ENCODE assay signal across 27 cellular contexts in genomic region chr5:133119233-133119711, GRCh38.
DNase-seq lines count a peak whose midpoint lies in the region; ATAC-seq, FAIRE-seq and TF ChIP-seq lines count a peak whose summit lies in the region.
"Had no signal": no experiment of that assay in that cellular context is flagged by ENCODE, and none has a peak within 500 bp of the region (broad histone marks: within the 10 kb centered on the region; RNA-seq: fewer than 3 reads in every experiment).

No MANE protein-coding gene starts in this region.

- H3K27ac Mint-ChIP-seq in endothelial cell (ENCODE audit: unreplicated experiment): no peak overlapping the region
- H3K27ac Mint-ChIP-seq: activated CD4-positive, alpha-beta T cell treated with anti-CD3 and anti-CD28 coated beads, Interleukin-2, amount 10 ng/mL, durations not matched to agents 24 days and 14 days; activated naive CD4-positive, alpha-beta T cell treated with anti-CD3 and anti-CD28 coated beads for 36 hours; activated T-cell treated with anti-CD3 and anti-CD28 coated beads, Interleukin-2, amount 50 U/mL, for 72 hours; CD4-positive, alpha-beta T cell; GM23338; HFFc6; memory B cell; progenitor cell of endocrine pancreas had no signal

- DNase-seq in NCI-H1417 (lab: John Stamatoyannopoulos, UW): peak in 2 of 3 experiments; percentile 19 to 60
- DNase-seq in NCI-H1417 treated with DMSO at 0.1 percent for 48 hours (lab: John Stamatoyannopoulos, UW): no peak
- DNase-seq in NCI-H82 (lab: John Stamatoyannopoulos, UW): peak; percentile 81
- no peak for DNase-seq in endothelial cell (ENCODE audit: low spot score)
- DNase-seq in putamen (ENCODE audit: low spot score): peak; percentile 58
- no peak for DNase-seq in NCI-H146 (lab: John Stamatoyannopoulos, UW)
- DNase-seq in GM19239 (ENCODE audit: insufficient read length, low spot score): no peak
- DNase-seq: activated CD4-positive, alpha-beta T cell treated with anti-CD3 and anti-CD28 coated beads, Interleukin-2, amount 10 ng/mL, durations not matched to agents 24 days and 14 days; activated naive CD4-positive, alpha-beta T cell treated with anti-CD3 and anti-CD28 coated beads for 36 hours; activated T-cell treated with anti-CD3 and anti-CD28 coated beads, Interleukin-2, amount 50 U/mL, for 72 hours; CD4-positive, alpha-beta T cell; effector memory CD4-positive, alpha-beta T cell; HFFc6; NCI-H2029; SIG-M5; stimulated activated naive CD4-positive, alpha-beta T cell treated with Interleukin-2 at 50 U/mL for 16 hours; SW 1271; T-helper 9 cell had no signal

- ATAC-seq in HG02970 (IDR thresholded peaks at IDR 0.05; ENCODE audit: low FRiP score, unreplicated experiment): no peak
- ATAC-seq: activated T-cell treated with anti-CD3 and anti-CD28 coated beads, Interleukin-2, amount 50 U/mL, for 72 hours; gastroesophageal sphincter; GM12878; GM23338; HepG2; left lobe of liver had no signal

- no peak for TF ChIP-seq CTCF in endothelial cell (IDR thresholded peaks at IDR 0.05; ENCODE audit: unreplicated experiment)

- H3K4me3 Mint-ChIP-seq in endothelial cell (ENCODE audit: unreplicated experiment): peak overlapping the region; percentile 37
- H3K4me3 Mint-ChIP-seq: activated CD4-positive, alpha-beta T cell treated with anti-CD3 and anti-CD28 coated beads, Interleukin-2, amount 10 ng/mL, durations not matched to agents 24 days and 14 days; activated naive CD4-positive, alpha-beta T cell treated with anti-CD3 and anti-CD28 coated beads for 36 hours; activated T-cell treated with anti-CD3 and anti-CD28 coated beads, Interleukin-2, amount 50 U/mL, for 72 hours; CD4-positive, alpha-beta T cell; GM23338; HFFc6; memory B cell had no signal

- peaks cover 5% of the 10 kb centered on the region for H3K27me3 Mint-ChIP-seq in endothelial cell (ENCODE audit: unreplicated experiment)
- H3K27me3 Mint-ChIP-seq: activated CD4-positive, alpha-beta T cell treated with anti-CD3 and anti-CD28 coated beads, Interleukin-2, amount 10 ng/mL, durations not matched to agents 24 days and 14 days; CD4-positive, alpha-beta T cell had no signal

- FAIRE-seq in GM19239 (lab: Jason Lieb, UNC): no peak
- FAIRE-seq: colon, GM12878, HepG2 had no signal

- H3K9me3 Mint-ChIP-seq in endothelial cell (ENCODE audit: unreplicated experiment): no peaks in the 10 kb centered on the region
- H3K9me3 Mint-ChIP-seq: activated CD4-positive, alpha-beta T cell treated with anti-CD3 and anti-CD28 coated beads, Interleukin-2, amount 10 ng/mL, durations not matched to agents 24 days and 14 days; activated naive CD4-positive, alpha-beta T cell treated with anti-CD3 and anti-CD28 coated beads for 36 hours; activated T-cell treated with anti-CD3 and anti-CD28 coated beads, Interleukin-2, amount 50 U/mL, for 72 hours; CD4-positive, alpha-beta T cell; GM23338; HFFc6; memory B cell had no signal

- H3K4me1 Mint-ChIP-seq in endothelial cell (ENCODE audit: unreplicated experiment): peaks cover 6% of the 10 kb centered on the region
- H3K4me1 Mint-ChIP-seq: activated CD4-positive, alpha-beta T cell treated with anti-CD3 and anti-CD28 coated beads, Interleukin-2, amount 10 ng/mL, durations not matched to agents 24 days and 14 days; GM23338 had no signal

- H3K36me3 Mint-ChIP-seq in endothelial cell (ENCODE audit: low read depth, unreplicated experiment): no peaks in the 10 kb centered on the region
- H3K36me3 Mint-ChIP-seq: memory B cell had no signal

Comparison
In these comparisons a context has a peak if more than half of its experiments do, and no peak if none do; other contexts are left out.
1. DNase-seq: peak in NCI-H1417 (2 of 3), NCI-H82 (single experiment) and putamen (single experiment); none in NCI-H1417 treated with DMSO at 0.1 percent for 48 hours (single experiment), endothelial cell (single experiment), NCI-H146 (single experiment) and GM19239 (single experiment).